In the genomic region with DNA sequence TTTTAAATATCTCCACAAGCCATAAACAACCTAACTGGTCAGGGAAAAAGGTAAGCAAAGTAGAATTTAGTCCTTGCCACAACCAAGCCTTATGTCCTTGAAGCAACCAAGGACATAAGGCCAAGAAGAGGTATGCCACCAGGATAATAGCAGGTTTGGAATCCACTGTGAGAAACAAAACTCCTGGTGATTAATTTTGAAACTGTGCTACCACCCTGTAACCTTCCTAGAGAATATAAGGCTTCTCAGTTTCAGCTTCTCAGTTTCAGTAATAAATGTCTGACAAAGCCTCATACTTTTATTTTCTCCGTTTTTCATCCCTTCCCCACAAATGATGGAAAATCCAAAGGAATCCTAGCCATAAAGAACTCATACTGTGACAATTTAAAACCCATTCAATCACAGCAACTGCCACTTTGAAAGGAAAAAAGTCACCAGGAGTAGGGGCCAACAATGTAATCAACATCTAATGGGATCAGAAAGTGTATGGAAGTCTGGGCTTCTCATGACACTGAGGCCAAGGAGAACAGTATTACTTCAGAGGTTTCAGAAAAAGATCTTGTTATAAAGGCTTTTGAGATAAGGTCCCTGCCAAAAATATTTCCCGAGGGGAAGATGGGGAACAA, we compare ENCODE assay signal across 1 cellular context.
TF ChIP-seq lines count a peak whose summit lies in the region.

No MANE protein-coding gene starts in this region.

TF ChIP-seq in HepG2, 621 proteins besides CTCF, POLR2A, EP300 and RAD21:
- TF ChIP-seq ZNF7 (CRISPR knock-in tag; IDR thresholded peaks at IDR 0.05) (no peak), REL (CRISPR knock-in tag; conservative IDR thresholded peaks at IDR 0.05) (no peak), ZNF510 (CRISPR knock-in tag; IDR thresholded peaks at IDR 0.05; ENCODE audit: low read depth) (no peak), ZBTB38 (CRISPR knock-in tag; IDR thresholded peaks at IDR 0.05) (no peak), TCF7 (IDR thresholded peaks at IDR 0.05; ENCODE audit: low read depth) (no peak)
- TF ChIP-seq, protein P1, sequence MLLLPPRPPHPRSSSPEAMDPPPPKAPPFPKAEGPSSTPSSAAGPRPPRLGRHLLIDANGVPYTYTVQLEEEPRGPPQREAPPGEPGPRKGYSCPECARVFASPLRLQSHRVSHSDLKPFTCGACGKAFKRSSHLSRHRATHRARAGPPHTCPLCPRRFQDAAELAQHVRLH (CRISPR knock-in tag; IDR thresholded peaks at IDR 0.05; ENCODE audit: borderline replicate concordance, low read depth) = no peak
- TF ChIP-seq, protein P2, sequence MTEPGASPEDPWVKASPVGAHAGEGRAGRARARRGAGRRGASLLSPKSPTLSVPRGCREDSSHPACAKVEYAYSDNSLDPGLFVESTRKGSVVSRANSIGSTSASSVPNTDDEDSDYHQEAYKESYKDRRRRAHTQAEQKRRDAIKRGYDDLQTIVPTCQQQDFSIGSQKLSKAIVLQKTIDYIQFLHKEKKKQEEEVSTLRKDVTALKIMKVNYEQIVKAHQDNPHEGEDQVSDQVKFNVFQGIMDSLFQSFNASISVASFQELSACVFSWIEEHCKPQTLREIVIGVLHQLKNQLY (CRISPR knock-in tag; IDR thresholded peaks at IDR 0.05) = no peak
